ENCODE assay signal across 8 cellular contexts in genomic region chr17:28949185-28950016, GRCh38. TPM values are rescaled to one million over a fixed set of nuclear protein-coding genes. Genes with fewer than 3 reads are reported as not detected.
DNase-seq lines count a peak whose midpoint lies in the region; ATAC-seq and TF ChIP-seq lines count a peak whose summit lies in the region.

No MANE protein-coding gene starts in this region.

- peaks cover 62% of the 10 kb centered on the region for H3K79me2 ChIP-seq in PC-3 (ENCODE audit: low read length)

- H3K4me2 ChIP-seq in PC-3 (ENCODE audit: low read length) = peak overlapping the region; percentile 93

- H3K27me3 ChIP-seq in PC-3 (ENCODE audit: low read length) (no peaks in the 10 kb centered on the region), stomach smooth muscle (ENCODE audit: control insufficient read depth in 1 of 2, insufficient read depth in 2 of 2, low read length in 2 of 2) (no peaks in the 10 kb centered on the region)

- peak overlapping the region; percentile 97 for H3K4me3 Mint-ChIP-seq in activated T-helper 17 cell treated with anti-CD3 and anti-CD28 coated beads, Interleukin-2, amount 50 U/mL, for 72 hours
- H3K4me3 Mint-ChIP-seq in nephron progenitor cell = peak overlapping the region; percentile 97

- H3K36me3 ChIP-seq in PC-3 (ENCODE audit: low read depth, low read length) = peaks cover under 1% of the 10 kb centered on the region; the same call in 1 of the 2 replicates
- no peaks in the 10 kb centered on the region for H3K36me3 ChIP-seq in stomach smooth muscle (ENCODE audit: control insufficient read depth in 2 of 2, insufficient read depth in 2 of 2, low read length in 2 of 2)

- no peaks in the 10 kb centered on the region for H3K27me3 Mint-ChIP-seq in activated T-helper 17 cell treated with anti-CD3 and anti-CD28 coated beads, Interleukin-2, amount 50 U/mL, for 72 hours
- no peaks in the 10 kb centered on the region for H3K27me3 Mint-ChIP-seq in nephron progenitor cell (ENCODE audit: low read depth, poor library complexity)

- POLR2A ChIA-PET in PC-3 (lab: Charles Lee; ENCODE audit: unreplicated experiment) = interaction anchor here (0.5 to 0.6 kb wide), 2 partner anchors 221 to 230 kb away, joined by 3 read pairs; no protein-coding TSS in a partner anchor

- intact Hi-C loops in PC-3 (cut with micrococcal nuclease) = loop anchor here (5.0 kb wide), 1 partner anchor 47 kb away; the partner anchor contains the start of gene DHRS13

- H3K4me1 ChIP-seq in PC-3 (ENCODE audit: insufficient read depth, low read length) (peaks cover 45% of the 10 kb centered on the region), stomach smooth muscle (ENCODE audit: control insufficient read depth, insufficient read depth, low read length) (peaks cover 47% of the 10 kb centered on the region)

- no peaks in the 10 kb centered on the region for H3K9me3 Mint-ChIP-seq in activated T-helper 17 cell treated with anti-CD3 and anti-CD28 coated beads, Interleukin-2, amount 50 U/mL, for 72 hours
- no peaks in the 10 kb centered on the region for H3K9me3 Mint-ChIP-seq in nephron progenitor cell

- H3K9me2 ChIP-seq in PC-3 (replicated peaks; ENCODE audit: low read length) = no peaks in the 10 kb centered on the region

- ATAC-seq in PC-3 (no peak), HG02981 (IDR thresholded peaks at IDR 0.05; ENCODE audit: unreplicated experiment) (no peak)
- ATAC-seq in activated T-helper 17 cell treated with anti-CD3 and anti-CD28 coated beads, Interleukin-2, amount 50 U/mL, for 72 hours (replicated peaks) = peak; percentile 4

- no peaks in the 10 kb centered on the region for H3K9me3 ChIP-seq in PC-3 (ENCODE audit: low read length)
- no peaks in the 10 kb centered on the region for H3K9me3 ChIP-seq in stomach smooth muscle (ENCODE audit: control insufficient read depth in 2 of 2, low read length in 2 of 2)

- no TSS peak for BruUV-seq in PC-3 (replicated peaks; lab: Mats Ljungman, UMichigan)

- TF ChIP-seq CTCF in 22Rv1 (IDR thresholded peaks at IDR 0.05) = no peak
- no peak for TF ChIP-seq CTCF in GM20000 (IDR thresholded peaks at IDR 0.05; ENCODE audit: extremely low read depth, missing control alignments)
- TF ChIP-seq CTCF in PC-3 (conservative IDR thresholded peaks at IDR 0.05; ENCODE audit: low read depth, low read length) = no peak
- TF ChIP-seq CTCF in fibroblast of villous mesenchyme (IDR thresholded peaks at IDR 0.05; ENCODE audit: insufficient read depth, low read depth, low read length) = no peak
- no peak for TF ChIP-seq CTCF in nephron progenitor cell (IDR thresholded peaks at IDR 0.05)

- H3K4me1 Mint-ChIP-seq in activated T-helper 17 cell treated with anti-CD3 and anti-CD28 coated beads, Interleukin-2, amount 50 U/mL, for 72 hours = peaks cover 30% of the 10 kb centered on the region
- peaks cover 31% of the 10 kb centered on the region for H3K4me1 Mint-ChIP-seq in nephron progenitor cell

- H3K9ac ChIP-seq in PC-3 (ENCODE audit: low read length) = peak overlapping the region; percentile 100
- peak overlapping the region; percentile 86 to 90 for H3K9ac ChIP-seq in stomach smooth muscle (ENCODE audit: low read length in 2 of 2)

- no peaks in the 10 kb centered on the region for H4K20me1 ChIP-seq in PC-3 (ENCODE audit: low read length)

- H3K27ac ChIP-seq in 22Rv1 = peak overlapping the region; percentile 99
- H3K27ac ChIP-seq in PC-3 (ENCODE audit: low read length) = peak overlapping the region; percentile 99
- H3K27ac ChIP-seq in stomach smooth muscle (ENCODE audit: low read length) = peak overlapping the region; percentile 91

- peak overlapping the region; percentile 93 for H3K27ac Mint-ChIP-seq in activated T-helper 17 cell treated with anti-CD3 and anti-CD28 coated beads, Interleukin-2, amount 50 U/mL, for 72 hours
- H3K27ac Mint-ChIP-seq in nephron progenitor cell = peak overlapping the region; percentile 93

- H3F3A ChIP-seq in PC-3 (ENCODE audit: low read length, unreplicated experiment) = no peaks in the 10 kb centered on the region

- H3K4me3 ChIP-seq in PC-3 (ENCODE audit: low read length) = peak overlapping the region; percentile 91
- H3K4me3 ChIP-seq in fibroblast of villous mesenchyme (ENCODE audit: low read depth, low read length) = peak overlapping the region; percentile 88
- peak overlapping the region; percentile 92 to 95 for H3K4me3 ChIP-seq in stomach smooth muscle (ENCODE audit: low read length in 2 of 2)

- peak overlapping the region; percentile 53 for H2AFZ ChIP-seq in PC-3 (ENCODE audit: low read length)

- CTCF ChIA-PET in PC-3 (lab: Charles Lee) = no interaction called here

- DNase-seq in GM20000 (ENCODE audit: low spot score) (peak; percentile 53), PC-3 (peak; percentile 26), fibroblast of villous mesenchyme (ENCODE audit: low read depth) (peak; percentile 69), nephron progenitor cell (peak; percentile 61)

- H3K36me3 Mint-ChIP-seq in activated T-helper 17 cell treated with anti-CD3 and anti-CD28 coated beads, Interleukin-2, amount 50 U/mL, for 72 hours (ENCODE audit: low read depth) = peaks cover 63% of the 10 kb centered on the region
- H3K36me3 Mint-ChIP-seq in nephron progenitor cell (ENCODE audit: low read depth) = peaks cover 26% of the 10 kb centered on the region

RNA-seq across cellular contexts. Expression of gene PHF12, which starts 1.9 kb away (rescaled TPM):
- 20.6 and 25.0 TPM in 2 replicates for total RNA-seq in PC-3 (2014; rRNA removed)
- 10 to 100 TPM; 56.9 to 60.2 TPM for total RNA-seq in activated T-helper 17 cell treated with anti-CD3 and anti-CD28 coated beads, Interleukin-2, amount 50 U/mL, for 72 hours
- total RNA-seq in fibroblast of villous mesenchyme = 22.5 and 23.2 TPM in 2 replicates

RNA-seq across cellular contexts. Expression of gene DHRS13, which starts 46.5 kb away (rescaled TPM):
- total RNA-seq in PC-3 (2014; rRNA removed) (4.9 and 5.1 TPM in 2 replicates), fibroblast of villous mesenchyme (2.6 and 3.5 TPM in 2 replicates)
- 10 to 100 TPM; 24.9 to 82.1 TPM for total RNA-seq in activated T-helper 17 cell treated with anti-CD3 and anti-CD28 coated beads, Interleukin-2, amount 50 U/mL, for 72 hours

RNA-seq across cellular contexts. Expression of gene FLOT2, which starts 51.9 kb away (rescaled TPM):
- 23.1 and 34.7 TPM in 2 replicates for total RNA-seq in PC-3 (2014; rRNA removed)
- 100 to 1,000 TPM in 1 of 2 donors, 10 to 100 TPM in 1; 85.8 to 113 TPM for total RNA-seq in activated T-helper 17 cell treated with anti-CD3 and anti-CD28 coated beads, Interleukin-2, amount 50 U/mL, for 72 hours
- 39.6 and 43.6 TPM in 2 replicates for total RNA-seq in fibroblast of villous mesenchyme

RNA-seq across cellular contexts. Expression of gene SEZ6, which starts 56.4 kb away (rescaled TPM):
- total RNA-seq in PC-3 (2014; rRNA removed) (not detected in 2 replicates), fibroblast of villous mesenchyme (not detected in 2 replicates)
- not detected for total RNA-seq in activated T-helper 17 cell treated with anti-CD3 and anti-CD28 coated beads, Interleukin-2, amount 50 U/mL, for 72 hours
